ENCODE assay signal across 8 cellular contexts in the genomic region with DNA sequence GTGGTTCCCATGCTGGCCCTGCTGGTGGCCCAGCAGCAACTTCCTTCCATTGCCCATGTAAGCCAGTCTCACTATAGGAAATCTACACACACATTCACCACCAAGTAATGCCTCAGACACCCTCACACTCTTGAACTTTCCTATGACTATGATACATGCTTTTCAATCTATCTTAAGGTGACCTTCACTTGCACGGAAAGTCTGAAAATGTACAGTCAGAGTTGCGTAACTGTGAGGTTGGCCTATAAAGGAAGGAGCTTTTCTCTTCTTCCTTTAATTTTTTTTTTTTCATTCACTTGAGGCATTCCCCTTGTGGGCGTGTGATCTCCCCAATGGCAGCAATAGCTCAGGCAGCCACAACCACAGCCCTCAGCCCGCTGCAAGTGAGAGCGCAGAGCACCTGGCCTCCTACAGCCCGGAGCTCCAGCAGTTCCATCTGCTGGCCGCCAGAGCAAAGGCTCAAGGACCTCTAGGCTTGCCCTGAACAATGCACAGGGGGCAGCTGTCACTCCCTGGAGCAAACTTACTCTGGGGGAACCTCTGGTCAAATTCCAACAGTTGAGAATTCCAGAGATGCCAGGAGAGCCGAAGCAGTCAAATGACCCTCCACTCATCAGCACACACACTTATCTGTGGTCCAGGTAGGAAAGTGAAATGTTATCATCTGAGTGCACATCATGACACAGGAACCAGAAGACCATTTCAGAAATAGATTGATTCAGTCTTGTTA.
DNase-seq lines count a peak whose midpoint lies in the region; ATAC-seq and TF ChIP-seq lines count a peak whose summit lies in the region.

No MANE protein-coding gene starts in this region.

- H3K27ac Mint-ChIP-seq in glutamatergic neuron (ENCODE audit: unreplicated experiment), result no peak overlapping the region

- peak overlapping the region; percentile 36 for H3K4me3 Mint-ChIP-seq in activated T-cell treated with anti-CD3 and anti-CD28 coated beads, Interleukin-2, amount 50 U/mL, for 4 hours
- H3K4me3 Mint-ChIP-seq in glutamatergic neuron (ENCODE audit: unreplicated experiment), result no peak overlapping the region

- peaks cover 40% of the 10 kb centered on the region for H3K4me1 Mint-ChIP-seq in activated T-cell treated with anti-CD3 and anti-CD28 coated beads, Interleukin-2, amount 50 U/mL, for 4 hours (ENCODE audit: low read depth)
- H3K4me1 Mint-ChIP-seq in glutamatergic neuron (ENCODE audit: low read depth, unreplicated experiment), result no peaks in the 10 kb centered on the region

- TF ChIP-seq CTCF in GM12872 (IDR thresholded peaks at IDR 0.05; ENCODE audit: insufficient read depth, low read depth, low read length) (peak; percentile 90), glutamatergic neuron (IDR thresholded peaks at IDR 0.05; ENCODE audit: partially characterized antibody, unreplicated experiment) (no peak)

- ATAC-seq in activated T-cell treated with anti-CD3 and anti-CD28 coated beads, Interleukin-2, amount 50 U/mL, for 4 hours, result peak; percentile 92 to 95

- DNase-seq in H4 (ENCODE audit: low spot score), result peak; percentile 21
- DNase-seq in NAMALWA (ENCODE audit: low spot score), result peak; percentile 47
- DNase-seq in activated T-cell treated with anti-CD3 and anti-CD28 coated beads, Interleukin-2, amount 50 U/mL, for 4 hours, result peak; percentile 74
- peak; percentile 84 for DNase-seq in myocyte (ENCODE audit: low read depth)
- DNase-seq in epidermal melanocyte (ENCODE audit: insufficient read length, low spot score), result no peak
- no peak for DNase-seq in erythroblast (lab: John Stamatoyannopoulos, UW)
- DNase-seq in glutamatergic neuron, result no peak

- no peak for TF ChIP-seq POLR2A in erythroblast (IDR thresholded peaks at IDR 0.05; ENCODE audit: low read length)

- no peaks in the 10 kb centered on the region for H3K27me3 Mint-ChIP-seq in activated T-cell treated with anti-CD3 and anti-CD28 coated beads, Interleukin-2, amount 50 U/mL, for 4 hours (ENCODE audit: low read depth)
- peaks cover 2% of the 10 kb centered on the region for H3K27me3 Mint-ChIP-seq in glutamatergic neuron (ENCODE audit: unreplicated experiment)

- peaks cover 4% of the 10 kb centered on the region for H3K9me3 Mint-ChIP-seq in activated T-cell treated with anti-CD3 and anti-CD28 coated beads, Interleukin-2, amount 50 U/mL, for 4 hours
- peaks cover 7% of the 10 kb centered on the region for H3K9me3 Mint-ChIP-seq in glutamatergic neuron (ENCODE audit: unreplicated experiment)

- no peaks in the 10 kb centered on the region for H3K36me3 Mint-ChIP-seq in activated T-cell treated with anti-CD3 and anti-CD28 coated beads, Interleukin-2, amount 50 U/mL, for 4 hours (ENCODE audit: insufficient read depth)
- H3K36me3 Mint-ChIP-seq in glutamatergic neuron (ENCODE audit: unreplicated experiment), result peaks cover 8% of the 10 kb centered on the region

Comparison
In these comparisons a context has a peak if more than half of its experiments do, and no peak if none do; other contexts are left out.
1. DNase-seq: peak in H4 (single experiment), NAMALWA (single experiment), activated T-cell treated with anti-CD3 and anti-CD28 coated beads, Interleukin-2, amount 50 U/mL, for 4 hours (single experiment) and myocyte (single experiment); none in epidermal melanocyte (single experiment), erythroblast (0 of 2) and glutamatergic neuron (single experiment).